ENCODE assay signal across 8 cellular contexts in the genomic region with DNA sequence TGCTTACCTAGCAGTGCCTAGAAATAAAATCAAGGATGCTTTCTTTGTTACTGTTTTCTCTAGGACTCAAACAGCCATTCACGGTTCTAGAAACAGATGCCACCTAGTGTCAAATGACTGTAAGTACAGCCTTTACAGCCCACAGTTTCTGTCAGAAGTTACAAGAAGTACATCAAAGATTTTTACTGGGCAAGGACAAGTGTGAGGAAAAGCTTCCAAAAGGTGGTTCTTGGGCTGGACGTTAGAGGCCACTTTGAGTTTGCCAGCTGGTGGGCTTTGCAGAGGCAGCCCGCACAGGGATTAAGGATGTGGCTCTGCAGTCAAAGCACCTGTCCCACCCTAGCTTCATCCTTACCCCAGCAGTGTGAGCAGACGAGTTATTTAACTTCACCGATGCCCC. TPM values are rescaled to one million over a fixed set of nuclear protein-coding genes. Genes with fewer than 3 reads are reported as not detected.
DNase-seq lines count a peak whose midpoint lies in the region; ATAC-seq, FAIRE-seq and TF ChIP-seq lines count a peak whose summit lies in the region.

No MANE protein-coding gene starts in this region.

- peak; percentile 60 for FAIRE-seq in H1 (lab: Jason Lieb, UNC)

- no peak overlapping the region for H2BK20ac ChIP-seq in H1 (ENCODE audit: low read length)

- ATAC-seq in activated CD8-positive, alpha-beta memory T cell treated with anti-CD3 and anti-CD28 coated beads, Interleukin-2, amount 10 ng/mL, durations not matched to agents 7 days and 5 days, result peak; percentile 59
- no peak for ATAC-seq in GM19395 (IDR thresholded peaks at IDR 0.05; ENCODE audit: unreplicated experiment)

- no peaks in the 10 kb centered on the region for H3K36me3 Mint-ChIP-seq in activated CD8-positive, alpha-beta memory T cell treated with anti-CD3 and anti-CD28 coated beads, Interleukin-2, amount 10 ng/mL, durations not matched to agents 7 days and 5 days

- no peak overlapping the region for H4K5ac ChIP-seq in H1 (ENCODE audit: insufficient read length, low read depth, low read length)

- peaks cover 2 to 11% (median 4%) of the 10 kb centered on the region in 4 experiments; a peak in 6 of 7 replicates for H3K4me1 ChIP-seq in H1 (replicated peaks in 1 of 4; ENCODE audit: control insufficient read depth in 3 of 4, insufficient read depth in 4 of 4, low read length in 3 of 4)

- no peak overlapping the region for H3K4me2 ChIP-seq in H1 (ENCODE audit: insufficient read depth in 1 of 2, low read depth in 2 of 2, low read length in 2 of 2)

- no peak for TF ChIP-seq POLR2A in H1 (IDR thresholded peaks at IDR 0.05; ENCODE audit: control extremely low read depth in 1 of 2, low read depth in 2 of 2, low read length in 2 of 2)

- no peak overlapping the region for H2BK120ac ChIP-seq in H1 (replicated peaks; ENCODE audit: low read depth, low read length)

- H3K36me3 ChIP-seq in H1 (ENCODE audit: control insufficient read depth in 2 of 4, insufficient read depth in 4 of 4, low read length in 3 of 4), result no peaks in the 10 kb centered on the region

- POLR2A ChIA-PET in H1 (lab: Charles Lee; ENCODE audit: partially characterized antibody), result interaction anchor here (7.7 kb wide), 1 partner anchor 10 kb away, joined by 39 read pairs; a partner anchor contains a TSS

- WGBS in H1 (ENCODE audit: extremely low coverage in 1 of 2, insufficient coverage in 1 of 2, insufficient read length in 1 of 2, insufficient replicate concordance in 2 of 2, low coverage in 1 of 2, low lambda C conversion rate in 2 of 2, missing lambda C conversion rate in 1 of 2), 2 experiments, result 36% methylated on average over 5 of the region's 5 CpGs; no CpG with 5 or more reads in 1 of the 2 experiments

- peaks cover 19 to 20% of the 10 kb centered on the region in 2 experiments for H4K20me1 ChIP-seq in H1 (replicated peaks in 1 of 2; ENCODE audit: control insufficient read depth in 1 of 2, insufficient read depth in 2 of 2, low read length in 2 of 2)

- no peak overlapping the region for H3K27ac Mint-ChIP-seq in activated CD8-positive, alpha-beta memory T cell treated with anti-CD3 and anti-CD28 coated beads, Interleukin-2, amount 10 ng/mL, durations not matched to agents 7 days and 5 days

- no peak overlapping the region for H3K4me3 ChIP-seq in H1 (ENCODE audit: extremely low read depth in 1 of 4, insufficient read depth in 2 of 4, low read depth in 3 of 4, low read length in 4 of 4)

- H3K4me3 Mint-ChIP-seq in activated CD8-positive, alpha-beta memory T cell treated with anti-CD3 and anti-CD28 coated beads, Interleukin-2, amount 10 ng/mL, durations not matched to agents 7 days and 5 days, result no peak overlapping the region

- no peaks in the 10 kb centered on the region for H3K27me3 ChIP-seq in H1 (replicated peaks in 1 of 4; ENCODE audit: control insufficient read depth in 3 of 4, extremely low read depth in 1 of 4, insufficient read depth in 3 of 4, low read length in 3 of 4)

- H2BK5ac ChIP-seq in H1 (ENCODE audit: low read depth, low read length), result no peak overlapping the region

- H4K8ac ChIP-seq in H1 (ENCODE audit: extremely low read depth, insufficient read depth, low read length), result no peak overlapping the region

- CTCF ChIA-PET in activated CD8-positive, alpha-beta memory T cell treated with anti-CD3 and anti-CD28 coated beads, Interleukin-2, amount 10 ng/mL, durations not matched to agents 7 days and 5 days (lab: Charles Lee), result interaction anchor here (0.7 to 4.5 kb wide), 3 partner anchors 8 to 197 kb away, joined by 3 to 20 read pairs (median 4); a partner anchor contains a TSS
- CTCF ChIA-PET in H1 (lab: Charles Lee; ENCODE audit: partially characterized antibody), result interaction anchor here (0.8 to 9.9 kb wide), 16 partner anchors 11 to 182 kb away, joined by 3 to 138 read pairs (median 4); no protein-coding TSS in a partner anchor

- TF ChIP-seq RAD21 in H1 (IDR thresholded peaks at IDR 0.05 in 1 of 2, conservative IDR thresholded peaks at IDR 0.05 in 1 of 2; ENCODE audit: low read depth in 2 of 2, low read length in 2 of 2), result peak; percentile 60 to 73

- no peaks in the 10 kb centered on the region for H3K9me3 Mint-ChIP-seq in activated CD8-positive, alpha-beta memory T cell treated with anti-CD3 and anti-CD28 coated beads, Interleukin-2, amount 10 ng/mL, durations not matched to agents 7 days and 5 days (ENCODE audit: low read depth)

- H3K14ac ChIP-seq in H1 (ENCODE audit: insufficient read length), result no peak overlapping the region

- peak in 2 of 3 experiments; percentile 65 to 80; a peak in 3 of 4 replicates for TF ChIP-seq CTCF in H1 (IDR thresholded peaks at IDR 0.05; ENCODE audit: control extremely low read depth in 1 of 3, insufficient read depth in 1 of 3, low read depth in 1 of 3, low read length in 3 of 3)

- TF ChIP-seq EP300 in H1 (IDR thresholded peaks at IDR 0.05; ENCODE audit: borderline replicate concordance in 1 of 2, low read depth in 2 of 2, low read length in 2 of 2), result no peak

- no peak overlapping the region for H2BK15ac ChIP-seq in H1 (ENCODE audit: low read length)

- H3K79me1 ChIP-seq in H1 (ENCODE audit: low read depth, low read length), result peaks cover 3% of the 10 kb centered on the region

- no peaks in the 10 kb centered on the region for H3K27me3 Mint-ChIP-seq in activated CD8-positive, alpha-beta memory T cell treated with anti-CD3 and anti-CD28 coated beads, Interleukin-2, amount 10 ng/mL, durations not matched to agents 7 days and 5 days

- no peak overlapping the region for H2BK12ac ChIP-seq in H1 (ENCODE audit: low read depth, low read length)

- no peak overlapping the region for H3K4ac ChIP-seq in H1 (replicated peaks; ENCODE audit: insufficient read length, low read depth, low read length)

- no peak overlapping the region for H2AFZ ChIP-seq in H1 (ENCODE audit: low read length)

- H4K91ac ChIP-seq in H1 (replicated peaks; ENCODE audit: insufficient read length, low read length), result no peak overlapping the region

- no peak overlapping the region for H3K9ac ChIP-seq in H1 (replicated peaks in 1 of 4; ENCODE audit: extremely low read depth in 1 of 4, low read depth in 3 of 4, low read length in 3 of 4)

- no peak overlapping the region for H3K27ac ChIP-seq in H1 (ENCODE audit: low read depth, low read length)

- DNase-seq in activated CD8-positive, alpha-beta memory T cell treated with anti-CD3 and anti-CD28 coated beads, Interleukin-2, amount 10 ng/mL, durations not matched to agents 7 days and 5 days, result no peak
- DNase-seq in activated CD8-positive, alpha-beta memory T cell treated with anti-CD3 and anti-CD28 coated beads for 24 hours, result no peak
- peak; percentile 72 for DNase-seq in MV-4-11 (lab: John Stamatoyannopoulos, UW)
- DNase-seq in SHP77 treated with DMSO at 0.1 percent for 48 hours (lab: John Stamatoyannopoulos, UW), result peak; percentile 4
- DNase-seq in H1 (ENCODE audit: low read depth in 1 of 2, low spot score in 2 of 2), result peak in 1 of 2 experiments; percentile 52
- DNase-seq in midbrain (lab: John Stamatoyannopoulos, UW), result peak; percentile 66
- DNase-seq in activated effector memory CD4-positive, alpha-beta T cell treated with Interleukin-2 at 50 U/mL for 16 hours, result no peak

- no peaks in the 10 kb centered on the region for H3K9me3 ChIP-seq in H1 (ENCODE audit: insufficient read depth in 2 of 2, low read depth in 1 of 2, low read length in 1 of 2)

- H3K56ac ChIP-seq in H1 (replicated peaks; ENCODE audit: insufficient read length, low read depth, low read length), result no peak overlapping the region

- no peaks in the 10 kb centered on the region for H3K23me2 ChIP-seq in H1 (ENCODE audit: low read depth, low read length)

- peaks cover 27 to 97% of the 10 kb centered on the region in 2 experiments for H3K79me2 ChIP-seq in H1 (ENCODE audit: control insufficient read depth in 1 of 2, insufficient read depth in 2 of 2, low read length in 2 of 2)

- H3K23ac ChIP-seq in H1 (ENCODE audit: insufficient read length), result no peak overlapping the region

- peaks cover 25% of the 10 kb centered on the region for H3K4me1 Mint-ChIP-seq in activated CD8-positive, alpha-beta memory T cell treated with anti-CD3 and anti-CD28 coated beads, Interleukin-2, amount 10 ng/mL, durations not matched to agents 7 days and 5 days

- H3K18ac ChIP-seq in H1 (ENCODE audit: extremely low read depth, low read length), result no peak overlapping the region

- H2AK5ac ChIP-seq in H1 (ENCODE audit: low read depth, low read length), result no peak overlapping the region

TF ChIP-seq in H1, 55 proteins besides CTCF, POLR2A, EP300 and RAD21:
- no peak for TF ChIP-seq HDAC6 (IDR thresholded peaks at IDR 0.05; ENCODE audit: low read depth, low read length)
- TF ChIP-seq YY1 (IDR thresholded peaks at IDR 0.05; ENCODE audit: low read depth, low read length), result 0 out of 2 replicates have a peak, but pooled peaks have one; percentile 19

RNA-seq across cellular contexts. Expression of a gene that starts 6.9 kb away (rescaled TPM):
- 10 to 100 TPM; 15.1 to 20.3 TPM for total RNA-seq in activated CD8-positive, alpha-beta memory T cell treated with anti-CD3 and anti-CD28 coated beads, Interleukin-2, amount 10 ng/mL, durations not matched to agents 7 days and 5 days
- total RNA-seq in H1 (2021; fragmentation: NEBNext Ultra II Directional; extraction: Animal tissue kit (Norgen Biotek cat#: 25700)), result 37.5 and 40.8 TPM in 2 replicates
- polyA plus RNA-seq in H1 (2011; rRNA removed), result 8.5 and 11.0 TPM in 2 replicates
- 18.2 TPM for polyA plus RNA-seq in H1 (2011; cell fraction: cytosol; rRNA removed)
- 8.2 TPM for polyA plus RNA-seq in H1 (2011; cell fraction: nucleus; rRNA removed)
- 28.2 to 39.3 TPM (median 33.1 TPM) in 4 replicates for polyA plus RNA-seq in H1 (2012, experiment 1 of 2)
- 2.3 TPM for polyA plus RNA-seq in H1 (2012, experiment 2 of 2)
- polyA plus RNA-seq in H1 (2013, experiment 1 of 2), result 23.7 TPM
- polyA plus RNA-seq in H1 (2013, experiment 2 of 2), result 24.4 TPM
- polyA minus RNA-seq in H1 (2011; rRNA and poly(A)+ RNA removed), result 15.2 and 17.7 TPM in 2 replicates
- 20.6 TPM for polyA minus RNA-seq in H1 (2011; cell fraction: cytosol; rRNA and poly(A)+ RNA removed)
- 22.0 TPM for polyA minus RNA-seq in H1 (2011; cell fraction: nucleus; rRNA and poly(A)+ RNA removed)

Comparison
In these comparisons a context has a peak if more than half of its experiments do, and no peak if none do; other contexts are left out.
1. DNase-seq: peak in MV-4-11 (single experiment), SHP77 treated with DMSO at 0.1 percent for 48 hours (single experiment) and midbrain (single experiment); none in activated CD8-positive, alpha-beta memory T cell treated with anti-CD3 and anti-CD28 coated beads, Interleukin-2, amount 10 ng/mL, durations not matched to agents 7 days and 5 days (single experiment), activated CD8-positive, alpha-beta memory T cell treated with anti-CD3 and anti-CD28 coated beads for 24 hours (single experiment) and activated effector memory CD4-positive, alpha-beta T cell treated with Interleukin-2 at 50 U/mL for 16 hours (single experiment).